In the genomic region with DNA sequence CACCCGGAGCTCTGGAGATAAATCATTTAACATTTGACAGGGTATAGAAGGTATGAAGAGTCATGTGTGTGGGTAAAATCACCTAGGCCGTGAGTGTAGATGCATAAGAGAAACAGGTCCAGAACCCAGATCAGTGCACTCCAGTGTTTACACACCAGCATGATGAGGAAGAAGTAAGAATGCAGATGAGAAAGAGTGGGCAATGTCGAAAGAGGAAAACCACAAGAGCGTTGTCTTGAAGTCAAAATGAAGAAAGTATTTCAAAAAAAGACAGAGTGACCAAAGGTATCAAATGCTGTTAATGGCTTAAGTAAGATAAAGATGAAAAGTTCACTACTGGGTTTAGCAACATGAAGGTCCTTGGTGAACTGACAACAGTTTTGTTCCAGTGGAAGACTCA, we compare ENCODE assay signal across 16 cellular contexts. TPM values are rescaled to one million over a fixed set of nuclear protein-coding genes. Genes with fewer than 3 reads are reported as not detected.
DNase-seq lines count a peak whose midpoint lies in the region; ATAC-seq and TF ChIP-seq lines count a peak whose summit lies in the region.
"Had no signal": no experiment of that assay in that cellular context is flagged by ENCODE, and none has a peak within 500 bp of the region (broad histone marks: within the 10 kb centered on the region; RNA-seq: fewer than 3 reads in every experiment).

No MANE protein-coding gene starts in this region.

- 84% methylated on average over 4 of the region's 4 CpGs for WGBS in hepatocyte (ENCODE audit: low lambda C conversion rate, missing lambda C conversion rate)

- no peak overlapping the region for H2AFZ ChIP-seq in hepatocyte

- TF ChIP-seq CTCF in AG09309 (IDR thresholded peaks at IDR 0.05; ENCODE audit: control insufficient read depth, insufficient read depth, low read depth, low read length, missing control alignments): no peak
- no peak for TF ChIP-seq CTCF in hepatocyte (IDR thresholded peaks at IDR 0.05; ENCODE audit: poor library complexity)
- TF ChIP-seq CTCF in type B pancreatic cell (conservative IDR thresholded peaks at IDR 0.05): no peak

- no peaks in the 10 kb centered on the region for H3K27me3 ChIP-seq in hepatocyte
- H3K27me3 ChIP-seq: Peyer's patch had no signal

- no peaks in the 10 kb centered on the region for H3K9me3 ChIP-seq in hepatocyte (ENCODE audit: low read depth)
- H3K9me3 ChIP-seq: Peyer's patch had no signal

- peaks cover 16% of the 10 kb centered on the region for H3K27me3 Mint-ChIP-seq in type B pancreatic cell

- no peaks in the 10 kb centered on the region for H3K9me2 ChIP-seq in hepatocyte (replicated peaks; ENCODE audit: insufficient read depth)

- H3K36me3 Mint-ChIP-seq in type B pancreatic cell: no peaks in the 10 kb centered on the region
- H3K36me3 Mint-ChIP-seq: CD4-positive, alpha-beta memory T cell had no signal

- H3K79me2 ChIP-seq in hepatocyte: no peaks in the 10 kb centered on the region

- ATAC-seq in GM19395 (IDR thresholded peaks at IDR 0.05; ENCODE audit: unreplicated experiment) (no peak), HG03565 (IDR thresholded peaks at IDR 0.05; ENCODE audit: unreplicated experiment) (no peak)

- DNase-seq in AG09309 (ENCODE audit: low read depth): peak; percentile 29
- peak; percentile 34 to 46 for DNase-seq in Kasumi-1 (lab: John Stamatoyannopoulos, UW)
- peak; percentile 88 for DNase-seq in SKM-1 treated with dmso at 0.1 percent for 144 hours (lab: John Stamatoyannopoulos, UW; ENCODE audit: unreplicated experiment)
- DNase-seq in hepatocyte (ENCODE audit: low spot score): no peak
- no peak for DNase-seq in type B pancreatic cell (ENCODE audit: extremely low spot score, unreplicated experiment)
- no peak for DNase-seq in posterior cingulate gyrus
- DNase-seq: activated CD4-positive, alpha-beta T cell treated with anti-CD3 and anti-CD28 coated beads, Interleukin-2, amount 10 ng/mL, durations not matched to agents 7 days and 5 days; activated naive CD4-positive, alpha-beta T cell treated with Interleukin-2 at 50 U/mL for 16 hours; CD4-positive, alpha-beta memory T cell; foreskin fibroblast; hypothalamus; NCI-H69 had no signal

- peak overlapping the region; percentile 1 for H3K27ac ChIP-seq in hepatocyte
- H3K27ac ChIP-seq: Peyer's patch had no signal

- H3K4me1 ChIP-seq in hepatocyte (ENCODE audit: insufficient read depth): no peaks in the 10 kb centered on the region
- H3K4me1 ChIP-seq: Peyer's patch had no signal

- peaks cover 8% of the 10 kb centered on the region for H3K9me3 Mint-ChIP-seq in type B pancreatic cell

- intact Hi-C loops in posterior cingulate gyrus (cut with DNase I): no loop called here

- no peak overlapping the region for H3K27ac Mint-ChIP-seq in type B pancreatic cell
- H3K27ac Mint-ChIP-seq: activated CD4-positive, alpha-beta T cell treated with anti-CD3 and anti-CD28 coated beads, Interleukin-2, amount 10 ng/mL, durations not matched to agents 7 days and 5 days; CD4-positive, alpha-beta memory T cell; nephron had no signal

- no peak overlapping the region for H3K4me2 ChIP-seq in hepatocyte

- H3K4me1 Mint-ChIP-seq in type B pancreatic cell (ENCODE audit: unreplicated experiment): no peaks in the 10 kb centered on the region
- H3K4me1 Mint-ChIP-seq: nephron had no signal

- no peaks in the 10 kb centered on the region for H3K36me3 ChIP-seq in hepatocyte (replicated peaks; ENCODE audit: insufficient read depth, low read depth)
- H3K36me3 ChIP-seq: Peyer's patch had no signal

- no peak overlapping the region for H3K4me3 Mint-ChIP-seq in type B pancreatic cell
- H3K4me3 Mint-ChIP-seq: activated CD4-positive, alpha-beta T cell treated with anti-CD3 and anti-CD28 coated beads, Interleukin-2, amount 10 ng/mL, durations not matched to agents 7 days and 5 days; CD4-positive, alpha-beta memory T cell; nephron had no signal

- no peaks in the 10 kb centered on the region for H4K20me1 ChIP-seq in hepatocyte (ENCODE audit: insufficient read depth, poor library complexity, severe bottlenecking)

- no peak overlapping the region for H3K4me3 ChIP-seq in AG09309 (ENCODE audit: control insufficient read depth, low read depth, low read length)
- no peak overlapping the region for H3K4me3 ChIP-seq in hepatocyte
- H3K4me3 ChIP-seq: Peyer's patch had no signal

RNA-seq across cellular contexts. Expression of a gene that starts 32.0 kb away (rescaled TPM):
- total RNA-seq in hepatocyte (19.2 and 21.7 TPM in 2 replicates), type B pancreatic cell (ENCODE audit: low replicate concordance) (1.9 and 3.4 TPM in 2 replicates)
- polyA plus RNA-seq in hepatocyte: 19.7 and 20.5 TPM in 2 replicates

Comparison
In these comparisons a context has a peak if more than half of its experiments do, and no peak if none do; other contexts are left out.
1. DNase-seq: peak in AG09309 (single experiment), Kasumi-1 (2 of 2) and SKM-1 treated with dmso at 0.1 percent for 144 hours (single experiment); none in hepatocyte (single experiment), type B pancreatic cell (single experiment) and posterior cingulate gyrus (0 of 10).